2 cellular contexts compared by ENCODE assay signal in genomic region chr10:24716295-24716694, GRCh38.
TF ChIP-seq lines count a peak whose summit lies in the region.

No MANE protein-coding gene starts in this region.

TF ChIP-seq in HCT116, 20 proteins besides CTCF, POLR2A, EP300 and RAD21 (continued from another document):
- no peak for TF ChIP-seq TCF7L2 (IDR thresholded peaks at IDR 0.05; ENCODE audit: borderline replicate concordance, extremely low read depth, insufficient read depth, insufficient read length)
- TF ChIP-seq, protein P1, sequence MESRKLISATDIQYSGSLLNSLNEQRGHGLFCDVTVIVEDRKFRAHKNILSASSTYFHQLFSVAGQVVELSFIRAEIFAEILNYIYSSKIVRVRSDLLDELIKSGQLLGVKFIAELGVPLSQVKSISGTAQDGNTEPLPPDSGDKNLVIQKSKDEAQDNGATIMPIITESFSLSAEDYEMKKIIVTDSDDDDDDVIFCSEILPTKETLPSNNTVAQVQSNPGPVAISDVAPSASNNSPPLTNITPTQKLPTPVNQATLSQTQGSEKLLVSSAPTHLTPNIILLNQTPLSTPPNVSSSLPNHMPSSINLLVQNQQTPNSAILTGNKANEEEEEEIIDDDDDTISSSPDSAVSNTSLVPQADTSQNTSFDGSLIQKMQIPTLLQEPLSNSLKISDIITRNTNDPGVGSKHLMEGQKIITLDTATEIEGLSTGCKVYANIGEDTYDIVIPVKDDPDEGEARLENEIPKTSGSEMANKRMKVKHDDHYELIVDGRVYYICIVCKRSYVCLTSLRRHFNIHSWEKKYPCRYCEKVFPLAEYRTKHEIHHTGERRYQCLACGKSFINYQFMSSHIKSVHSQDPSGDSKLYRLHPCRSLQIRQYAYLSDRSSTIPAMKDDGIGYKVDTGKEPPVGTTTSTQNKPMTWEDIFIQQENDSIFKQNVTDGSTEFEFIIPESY (IDR thresholded peaks at IDR 0.05; ENCODE audit: extremely low read depth, insufficient replicate concordance, low read length), result no peak
- no peak for TF ChIP-seq SRF (IDR thresholded peaks at IDR 0.05; ENCODE audit: low read depth)
- TF ChIP-seq EZH2 (IDR thresholded peaks at IDR 0.05), result no peak
- no peak for TF ChIP-seq EGR1 (IDR thresholded peaks at IDR 0.05; ENCODE audit: low read depth)
- no peak for TF ChIP-seq YY1 (IDR thresholded peaks at IDR 0.05; ENCODE audit: extremely low read depth, insufficient replicate concordance, low read depth, low read length)
- TF ChIP-seq MAX (IDR thresholded peaks at IDR 0.05), result no peak
- TF ChIP-seq ZFX (IDR thresholded peaks at IDR 0.05), result no peak
- TF ChIP-seq EZH2phosphoT487 (IDR thresholded peaks at IDR 0.05; ENCODE audit: borderline replicate concordance), result no peak
- TF ChIP-seq, protein P2, sequence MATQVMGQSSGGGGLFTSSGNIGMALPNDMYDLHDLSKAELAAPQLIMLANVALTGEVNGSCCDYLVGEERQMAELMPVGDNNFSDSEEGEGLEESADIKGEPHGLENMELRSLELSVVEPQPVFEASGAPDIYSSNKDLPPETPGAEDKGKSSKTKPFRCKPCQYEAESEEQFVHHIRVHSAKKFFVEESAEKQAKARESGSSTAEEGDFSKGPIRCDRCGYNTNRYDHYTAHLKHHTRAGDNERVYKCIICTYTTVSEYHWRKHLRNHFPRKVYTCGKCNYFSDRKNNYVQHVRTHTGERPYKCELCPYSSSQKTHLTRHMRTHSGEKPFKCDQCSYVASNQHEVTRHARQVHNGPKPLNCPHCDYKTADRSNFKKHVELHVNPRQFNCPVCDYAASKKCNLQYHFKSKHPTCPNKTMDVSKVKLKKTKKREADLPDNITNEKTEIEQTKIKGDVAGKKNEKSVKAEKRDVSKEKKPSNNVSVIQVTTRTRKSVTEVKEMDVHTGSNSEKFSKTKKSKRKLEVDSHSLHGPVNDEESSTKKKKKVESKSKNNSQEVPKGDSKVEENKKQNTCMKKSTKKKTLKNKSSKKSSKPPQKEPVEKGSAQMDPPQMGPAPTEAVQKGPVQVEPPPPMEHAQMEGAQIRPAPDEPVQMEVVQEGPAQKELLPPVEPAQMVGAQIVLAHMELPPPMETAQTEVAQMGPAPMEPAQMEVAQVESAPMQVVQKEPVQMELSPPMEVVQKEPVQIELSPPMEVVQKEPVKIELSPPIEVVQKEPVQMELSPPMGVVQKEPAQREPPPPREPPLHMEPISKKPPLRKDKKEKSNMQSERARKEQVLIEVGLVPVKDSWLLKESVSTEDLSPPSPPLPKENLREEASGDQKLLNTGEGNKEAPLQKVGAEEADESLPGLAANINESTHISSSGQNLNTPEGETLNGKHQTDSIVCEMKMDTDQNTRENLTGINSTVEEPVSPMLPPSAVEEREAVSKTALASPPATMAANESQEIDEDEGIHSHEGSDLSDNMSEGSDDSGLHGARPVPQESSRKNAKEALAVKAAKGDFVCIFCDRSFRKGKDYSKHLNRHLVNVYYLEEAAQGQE (IDR thresholded peaks at IDR 0.05; ENCODE audit: low read depth), result no peak
- no peak for TF ChIP-seq SIN3A (IDR thresholded peaks at IDR 0.05; ENCODE audit: low read depth)
- no peak for TF ChIP-seq ZNF274 (IDR thresholded peaks at IDR 0.05; ENCODE audit: low read depth, low read length)
- TF ChIP-seq SP1 (IDR thresholded peaks at IDR 0.05; ENCODE audit: low read depth), result no peak

TF ChIP-seq in K562, 482 proteins besides CTCF, POLR2A, EP300 and RAD21 (continued from another document):
- TF ChIP-seq, protein P3, sequence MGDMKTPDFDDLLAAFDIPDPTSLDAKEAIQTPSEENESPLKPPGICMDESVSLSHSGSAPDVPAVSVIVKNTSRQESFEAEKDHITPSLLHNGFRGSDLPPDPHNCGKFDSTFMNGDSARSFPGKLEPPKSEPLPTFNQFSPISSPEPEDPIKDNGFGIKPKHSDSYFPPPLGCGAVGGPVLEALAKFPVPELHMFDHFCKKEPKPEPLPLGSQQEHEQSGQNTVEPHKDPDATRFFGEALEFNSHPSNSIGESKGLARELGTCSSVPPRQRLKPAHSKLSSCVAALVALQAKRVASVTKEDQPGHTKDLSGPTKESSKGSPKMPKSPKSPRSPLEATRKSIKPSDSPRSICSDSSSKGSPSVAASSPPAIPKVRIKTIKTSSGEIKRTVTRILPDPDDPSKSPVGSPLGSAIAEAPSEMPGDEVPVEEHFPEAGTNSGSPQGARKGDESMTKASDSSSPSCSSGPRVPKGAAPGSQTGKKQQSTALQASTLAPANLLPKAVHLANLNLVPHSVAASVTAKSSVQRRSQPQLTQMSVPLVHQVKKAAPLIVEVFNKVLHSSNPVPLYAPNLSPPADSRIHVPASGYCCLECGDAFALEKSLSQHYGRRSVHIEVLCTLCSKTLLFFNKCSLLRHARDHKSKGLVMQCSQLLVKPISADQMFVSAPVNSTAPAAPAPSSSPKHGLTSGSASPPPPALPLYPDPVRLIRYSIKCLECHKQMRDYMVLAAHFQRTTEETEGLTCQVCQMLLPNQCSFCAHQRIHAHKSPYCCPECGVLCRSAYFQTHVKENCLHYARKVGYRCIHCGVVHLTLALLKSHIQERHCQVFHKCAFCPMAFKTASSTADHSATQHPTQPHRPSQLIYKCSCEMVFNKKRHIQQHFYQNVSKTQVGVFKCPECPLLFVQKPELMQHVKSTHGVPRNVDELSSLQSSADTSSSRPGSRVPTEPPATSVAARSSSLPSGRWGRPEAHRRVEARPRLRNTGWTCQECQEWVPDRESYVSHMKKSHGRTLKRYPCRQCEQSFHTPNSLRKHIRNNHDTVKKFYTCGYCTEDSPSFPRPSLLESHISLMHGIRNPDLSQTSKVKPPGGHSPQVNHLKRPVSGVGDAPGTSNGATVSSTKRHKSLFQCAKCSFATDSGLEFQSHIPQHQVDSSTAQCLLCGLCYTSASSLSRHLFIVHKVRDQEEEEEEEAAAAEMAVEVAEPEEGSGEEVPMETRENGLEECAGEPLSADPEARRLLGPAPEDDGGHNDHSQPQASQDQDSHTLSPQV (IDR thresholded peaks at IDR 0.05), result no peak
- TF ChIP-seq BCL6 (CRISPR knock-in tag; IDR thresholded peaks at IDR 0.05) (no peak), EGR1 (conservative IDR thresholded peaks at IDR 0.05) (0 out of 2 replicates have a peak, but pooled peaks have one; percentile 36), PATZ1 (CRISPR knock-in tag; IDR thresholded peaks at IDR 0.05; ENCODE audit: borderline replicate concordance) (no peak)
